In the genomic region with DNA sequence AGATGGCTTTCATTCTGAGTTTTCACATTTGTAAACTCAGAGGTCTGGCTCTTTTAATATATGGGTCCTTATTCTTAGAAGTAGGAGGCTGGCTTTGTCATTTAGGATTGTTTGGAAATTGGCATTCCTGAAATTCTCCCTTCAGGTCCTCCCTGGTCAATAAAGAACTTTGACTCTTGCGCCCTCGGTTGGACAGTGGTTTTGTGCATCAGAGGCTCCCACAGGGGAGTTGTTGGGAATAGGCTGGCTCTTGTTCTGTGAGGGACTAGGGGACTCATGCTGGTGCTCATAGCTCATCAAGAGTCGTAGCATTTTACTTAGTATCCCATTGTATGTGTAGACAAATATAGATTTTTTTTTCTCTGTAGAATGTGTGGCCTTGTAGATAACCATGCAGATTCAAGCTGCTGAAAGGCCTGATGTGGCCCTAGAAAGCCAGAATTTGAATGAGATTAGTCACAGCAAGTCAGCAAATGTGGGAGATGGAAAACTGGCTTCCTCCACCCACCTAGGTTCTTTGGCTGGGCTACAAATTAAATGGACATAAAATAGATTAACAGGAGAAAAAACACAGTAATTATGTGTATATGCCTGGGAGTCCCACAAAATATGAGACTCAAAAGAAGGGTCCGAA, we compare ENCODE assay signal across 2 cellular contexts.
TF ChIP-seq lines count a peak whose summit lies in the region.

No MANE protein-coding gene starts in this region.

TF ChIP-seq in H1, 55 proteins besides CTCF, POLR2A, EP300 and RAD21:
- TF ChIP-seq NRF1 (IDR thresholded peaks at IDR 0.05; ENCODE audit: low read depth, low read length) (no peak), CBX8 (IDR thresholded peaks at IDR 0.05; ENCODE audit: borderline replicate concordance, low read depth, low read length) (no peak), SIN3A (conservative IDR thresholded peaks at IDR 0.05 in 1 of 2, IDR thresholded peaks at IDR 0.05 in 1 of 2; ENCODE audit: low read depth in 1 of 2, low read length in 2 of 2) (no peak), CREB1 (IDR thresholded peaks at IDR 0.05) (no peak), TEAD4 (IDR thresholded peaks at IDR 0.05; ENCODE audit: low read depth, low read length) (peak; percentile 93), RFX5 (IDR thresholded peaks at IDR 0.05; ENCODE audit: borderline replicate concordance, low read depth, low read length) (no peak)

TF ChIP-seq in liver, 16 proteins besides CTCF, POLR2A, EP300 and RAD21:
- TF ChIP-seq MAX (IDR thresholded peaks at IDR 0.05) = no peak
- no peak for TF ChIP-seq JUND (IDR thresholded peaks at IDR 0.05)
- no peak for TF ChIP-seq GABPA (IDR thresholded peaks at IDR 0.05 in 1 of 2, conservative IDR thresholded peaks at IDR 0.05 in 1 of 2)
- TF ChIP-seq SP1 (IDR thresholded peaks at IDR 0.05) = no peak
- TF ChIP-seq HNF4A (conservative IDR thresholded peaks at IDR 0.05) = peak; percentile 69 to 72
- peak; percentile 13 to 29 for TF ChIP-seq RXRA (IDR thresholded peaks at IDR 0.05)
- no peak for TF ChIP-seq REST (IDR thresholded peaks at IDR 0.05)
- no peak for TF ChIP-seq NR2F2 (IDR thresholded peaks at IDR 0.05)
